Comparison of ENCODE assay signal across 8 cellular contexts in the genomic region with DNA sequence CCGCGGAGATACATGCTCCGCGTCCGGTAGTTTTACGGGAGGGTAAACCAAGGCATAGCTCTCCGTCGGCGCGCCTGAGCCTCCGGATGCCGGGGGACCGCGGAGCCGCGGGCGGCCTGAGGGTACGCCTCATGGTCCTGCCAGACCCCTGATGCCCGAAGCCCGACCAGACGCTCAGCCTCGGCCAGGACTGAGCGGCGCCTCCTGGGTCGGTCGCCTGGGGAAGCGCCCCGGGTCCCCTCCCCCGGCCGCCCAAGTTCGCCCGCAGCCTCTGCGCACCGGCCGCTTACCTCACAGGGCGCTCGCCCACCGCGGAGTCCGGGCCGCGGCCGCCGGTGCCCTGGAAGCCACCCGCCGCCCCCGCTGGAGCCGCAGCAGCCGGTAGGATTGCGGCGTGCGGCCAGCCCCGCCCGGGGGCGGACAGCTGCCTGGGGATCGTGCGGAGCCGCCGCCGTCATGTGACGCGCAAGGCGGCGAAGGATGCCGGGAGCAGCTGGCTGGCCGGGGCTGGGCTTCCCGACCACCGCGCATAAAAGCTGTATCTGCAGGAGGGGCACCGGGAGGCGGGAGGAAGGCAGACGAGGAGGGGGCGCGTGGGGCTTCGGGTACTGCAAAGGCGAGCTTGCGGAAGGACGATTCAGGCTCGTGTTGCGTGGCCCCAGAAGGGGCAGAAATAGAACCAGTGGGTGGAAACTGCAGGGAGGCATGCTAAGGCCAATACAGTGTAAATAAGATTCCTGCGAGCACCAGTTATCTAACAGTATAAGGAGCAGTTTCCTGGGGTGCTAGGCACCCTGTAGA. TPM values are rescaled to one million over a fixed set of nuclear protein-coding genes. Genes with fewer than 3 reads are reported as not detected.
A peak's percentile ranks its signal among the peaks of the same experiment; 100 is the strongest.
DNase-seq lines count a peak whose midpoint lies in the region; ATAC-seq and TF ChIP-seq lines count a peak whose summit lies in the region.

A gene with protein sequence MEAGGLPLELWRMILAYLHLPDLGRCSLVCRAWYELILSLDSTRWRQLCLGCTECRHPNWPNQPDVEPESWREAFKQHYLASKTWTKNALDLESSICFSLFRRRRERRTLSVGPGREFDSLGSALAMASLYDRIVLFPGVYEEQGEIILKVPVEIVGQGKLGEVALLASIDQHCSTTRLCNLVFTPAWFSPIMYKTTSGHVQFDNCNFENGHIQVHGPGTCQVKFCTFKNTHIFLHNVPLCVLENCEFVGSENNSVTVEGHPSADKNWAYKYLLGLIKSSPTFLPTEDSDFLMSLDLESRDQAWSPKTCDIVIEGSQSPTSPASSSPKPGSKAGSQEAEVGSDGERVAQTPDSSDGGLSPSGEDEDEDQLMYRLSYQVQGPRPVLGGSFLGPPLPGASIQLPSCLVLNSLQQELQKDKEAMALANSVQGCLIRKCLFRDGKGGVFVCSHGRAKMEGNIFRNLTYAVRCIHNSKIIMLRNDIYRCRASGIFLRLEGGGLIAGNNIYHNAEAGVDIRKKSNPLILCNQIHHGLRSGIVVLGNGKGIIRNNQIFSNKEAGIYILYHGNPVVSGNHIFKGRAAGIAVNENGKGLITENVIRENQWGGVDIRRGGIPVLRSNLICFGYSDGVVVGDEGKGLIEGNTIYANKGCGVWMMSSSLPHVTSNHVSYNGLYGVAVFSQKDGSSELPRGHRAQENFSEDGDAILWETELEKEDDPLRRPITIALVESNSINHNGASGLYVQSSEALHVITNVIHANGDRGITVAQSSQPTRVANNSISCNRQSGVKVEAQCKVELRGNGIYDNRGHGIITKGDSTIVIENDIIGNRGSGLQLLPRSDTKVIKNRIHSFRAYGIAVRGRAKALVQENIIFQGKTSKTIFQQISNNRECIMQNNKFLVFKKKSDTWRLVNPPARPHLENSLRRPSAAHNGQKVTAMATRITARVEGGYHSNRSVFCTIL (minus strand): TSS at position 460 of the 801 bp plus-strand sequence. CDS start 34,612 bp downstream, outside the sequence.

- peak within 1 kb of the TSS; percentile 86 to 93 (median 90) for H3K4me3 Mint-ChIP-seq in CD8-positive, alpha-beta memory T cell
- peak within 1 kb of the TSS; percentile 77 for H3K4me3 Mint-ChIP-seq in activated naive CD8-positive, alpha-beta T cell treated with anti-CD3 and anti-CD28 coated beads, Interleukin-2, amount 50 U/mL, for 24 hours

- peak within 1 kb of the TSS; percentile 55 for H3K4me3 ChIP-seq in CD8-positive, alpha-beta memory T cell (ENCODE audit: low read length)
- H3K4me3 ChIP-seq in RWPE2 (ENCODE audit: severe bottlenecking) = peak within 1 kb of the TSS; percentile 73
- H3K4me3 ChIP-seq in urinary bladder (ENCODE audit: low read depth, low read length) = peak within 1 kb of the TSS; percentile 82

- DNase-seq in CD8-positive, alpha-beta memory T cell = peak; percentile 6 to 52 (median 38)
- DNase-seq in HK-2 (ENCODE audit: unreplicated experiment) = peak; percentile 47
- DNase-seq in RWPE2 (ENCODE audit: low spot score) = peak; percentile 67
- peak; percentile 49 for DNase-seq in activated naive CD8-positive, alpha-beta T cell treated with anti-CD3 and anti-CD28 coated beads, Interleukin-2, amount 50 U/mL, for 24 hours
- peak; percentile 88 for DNase-seq in Right ventricle myocardium inferior (ENCODE audit: missing footprints)
- peak; percentile 77 for DNase-seq in occipital lobe (lab: John Stamatoyannopoulos, UW)

- under 1% methylated on average over 81 of the region's 81 CpGs for WGBS in urinary bladder

- no peak within 1 kb of the TSS for H3K27ac ChIP-seq in CD8-positive, alpha-beta memory T cell (ENCODE audit: low read depth, low read length)
- peak within 1 kb of the TSS; percentile 27 for H3K27ac ChIP-seq in RWPE2 (ENCODE audit: poor library complexity, severe bottlenecking)
- H3K27ac ChIP-seq in urinary bladder (ENCODE audit: low read depth) = peak within 1 kb of the TSS; percentile 75

- H3K27me3 ChIP-seq in CD8-positive, alpha-beta memory T cell (ENCODE audit: insufficient read depth, low read length, poor library complexity, severe bottlenecking) = no peaks in the 10 kb centered on the region
- no peaks in the 10 kb centered on the region for H3K27me3 ChIP-seq in RWPE2 (ENCODE audit: insufficient read depth, poor library complexity, severe bottlenecking)

- H3K36me3 ChIP-seq in CD8-positive, alpha-beta memory T cell (ENCODE audit: insufficient read depth, low read length) = peaks cover 7% of the 10 kb centered on the region
- H3K36me3 ChIP-seq in RWPE2 (ENCODE audit: low read depth) (peaks cover 8% of the 10 kb centered on the region), urinary bladder (ENCODE audit: insufficient read depth) (no peaks in the 10 kb centered on the region)

- CTCF ChIA-PET in CD8-positive, alpha-beta memory T cell (lab: Charles Lee) = interaction anchor here (1.1 to 2.0 kb wide), 3 partner anchors 10 to 43 kb away, joined by 3 to 4 read pairs (median 4); no protein-coding TSS in a partner anchor

- H3K27me3 Mint-ChIP-seq in CD8-positive, alpha-beta memory T cell = no peaks in the 10 kb centered on the region
- peaks cover 2% of the 10 kb centered on the region for H3K27me3 Mint-ChIP-seq in activated naive CD8-positive, alpha-beta T cell treated with anti-CD3 and anti-CD28 coated beads, Interleukin-2, amount 50 U/mL, for 24 hours

- H3K9me3 ChIP-seq in CD8-positive, alpha-beta memory T cell (ENCODE audit: low read length) = no peaks in the 10 kb centered on the region
- H3K9me3 ChIP-seq in RWPE2 (ENCODE audit: severe bottlenecking) = no peaks in the 10 kb centered on the region

- H3K4me1 ChIP-seq in CD8-positive, alpha-beta memory T cell (ENCODE audit: insufficient read depth, low read length) = peaks cover 5% of the 10 kb centered on the region
- peaks cover 3% of the 10 kb centered on the region for H3K4me1 ChIP-seq in RWPE2 (ENCODE audit: insufficient read depth, poor library complexity, severe bottlenecking)
- no peaks in the 10 kb centered on the region for H3K4me1 ChIP-seq in urinary bladder (ENCODE audit: insufficient read depth)

- TF ChIP-seq CTCF in RWPE2 (IDR thresholded peaks at IDR 0.05; ENCODE audit: poor library complexity, severe bottlenecking) = no peak

- H3K27ac Mint-ChIP-seq in CD8-positive, alpha-beta memory T cell = peak within 1 kb of the TSS in 7 of 8 donors; percentile 21 to 87 (median 79)
- no peak within 1 kb of the TSS for H3K27ac Mint-ChIP-seq in activated naive CD8-positive, alpha-beta T cell treated with anti-CD3 and anti-CD28 coated beads, Interleukin-2, amount 50 U/mL, for 24 hours

- no peaks in the 10 kb centered on the region for H3K9me3 Mint-ChIP-seq in CD8-positive, alpha-beta memory T cell
- H3K9me3 Mint-ChIP-seq in activated naive CD8-positive, alpha-beta T cell treated with anti-CD3 and anti-CD28 coated beads, Interleukin-2, amount 50 U/mL, for 24 hours = no peaks in the 10 kb centered on the region

- H3K4me1 Mint-ChIP-seq in CD8-positive, alpha-beta memory T cell = peaks cover 12 to 28% (median 20%) of the 10 kb centered on the region in 3 donors
- peaks cover 28% of the 10 kb centered on the region for H3K4me1 Mint-ChIP-seq in activated naive CD8-positive, alpha-beta T cell treated with anti-CD3 and anti-CD28 coated beads, Interleukin-2, amount 50 U/mL, for 24 hours

- intact Hi-C loops in Right ventricle myocardium inferior (cut with DNase I) = loop anchor here (5.0 to 10.0 kb wide), 4 partner anchors 91 to 211 kb away; a partner anchor contains a TSS

- peaks cover 0 to 9% (median 4%) of the 10 kb centered on the region in 3 donors for H3K36me3 Mint-ChIP-seq in CD8-positive, alpha-beta memory T cell
- peaks cover 29% of the 10 kb centered on the region for H3K36me3 Mint-ChIP-seq in activated naive CD8-positive, alpha-beta T cell treated with anti-CD3 and anti-CD28 coated beads, Interleukin-2, amount 50 U/mL, for 24 hours (ENCODE audit: low read depth)

- POLR2A ChIA-PET in CD8-positive, alpha-beta memory T cell (lab: Charles Lee) = interaction anchor here (2.2 kb wide), 1 partner anchor 16 kb away, joined by 12 read pairs; a partner anchor contains a TSS

- peak; percentile 81 for ATAC-seq in GM19467 (IDR thresholded peaks at IDR 0.05; ENCODE audit: unreplicated experiment)
- ATAC-seq in RWPE2 (ENCODE audit: low read depth) = peak; percentile 88
- ATAC-seq in activated naive CD8-positive, alpha-beta T cell treated with anti-CD3 and anti-CD28 coated beads, Interleukin-2, amount 50 U/mL, for 24 hours = peak; percentile 68
- ATAC-seq in Right ventricle myocardium inferior = peak; percentile 97

RNA-seq across cellular contexts. Expression of the gene that starts here (rescaled TPM):
- total RNA-seq in CD8-positive, alpha-beta memory T cell = 1 to 10 TPM; 2.3 to 2.8 TPM
- polyA plus RNA-seq in CD8-positive, alpha-beta memory T cell = 0.82 TPM
- total RNA-seq in Right ventricle myocardium inferior = 8.4 TPM
- total RNA-seq in occipital lobe = 9.2 TPM
- total RNA-seq in urinary bladder = 9.5 TPM
- 5.9 TPM for polyA plus RNA-seq in urinary bladder

Comparison
In these comparisons a context has a peak if more than half of its experiments do, and no peak if none do; other contexts are left out.
1. DNase-seq: peak in every context shown above with its lines; median percentile 88 in Right ventricle myocardium inferior; 77 in occipital lobe; 67 in RWPE2; 49 in activated naive CD8-positive, alpha-beta T cell treated with anti-CD3 and anti-CD28 coated beads, Interleukin-2, amount 50 U/mL, for 24 hours; 47 in HK-2; 38 in CD8-positive, alpha-beta memory T cell.